In genomic region chr2:69272803-69273471, GRCh38 we compare ENCODE assay signal across 1 cellular context.
TF ChIP-seq lines count a peak whose summit lies in the region.

No MANE protein-coding gene starts in this region.

TF ChIP-seq in HepG2, 621 proteins besides CTCF, POLR2A, EP300 and RAD21 (continued from another document and continues in another):
- TF ChIP-seq HIC2 (CRISPR knock-in tag; IDR thresholded peaks at IDR 0.05; ENCODE audit: low read depth) = peak; percentile 40; the same call in 1 of the 2 replicates
- peak; percentile 71 for TF ChIP-seq ARID5B (CRISPR knock-in tag; IDR thresholded peaks at IDR 0.05)
- peak; percentile 83; the same call in 1 of the 2 replicates for TF ChIP-seq TSC22D2 (CRISPR knock-in tag; IDR thresholded peaks at IDR 0.05; ENCODE audit: borderline replicate concordance)
- peak; percentile 61 for TF ChIP-seq MAFF (IDR thresholded peaks at IDR 0.05; ENCODE audit: low read depth, low read length)
- peak; percentile 61; the same call in 1 of the 2 replicates for TF ChIP-seq ZNF891 (CRISPR knock-in tag; IDR thresholded peaks at IDR 0.05)
- peak; percentile 64; the same call in 1 of the 2 replicates for TF ChIP-seq PPARG (CRISPR knock-in tag; conservative IDR thresholded peaks at IDR 0.05)
- TF ChIP-seq IKZF5 (CRISPR knock-in tag; IDR thresholded peaks at IDR 0.05) = 0 out of 2 replicates have a peak, but pooled peaks have one; percentile 32
- TF ChIP-seq IRF2 (CRISPR knock-in tag; IDR thresholded peaks at IDR 0.05) = peak; percentile 58; the same call in 1 of the 2 replicates
- TF ChIP-seq ZBTB26 (CRISPR knock-in tag; IDR thresholded peaks at IDR 0.05; ENCODE audit: borderline replicate concordance) = peak; percentile 76; the same call in 1 of the 2 replicates
- no peak for TF ChIP-seq HMGXB3 (CRISPR knock-in tag; IDR thresholded peaks at IDR 0.05; ENCODE audit: borderline replicate concordance)
- TF ChIP-seq, protein P1, sequence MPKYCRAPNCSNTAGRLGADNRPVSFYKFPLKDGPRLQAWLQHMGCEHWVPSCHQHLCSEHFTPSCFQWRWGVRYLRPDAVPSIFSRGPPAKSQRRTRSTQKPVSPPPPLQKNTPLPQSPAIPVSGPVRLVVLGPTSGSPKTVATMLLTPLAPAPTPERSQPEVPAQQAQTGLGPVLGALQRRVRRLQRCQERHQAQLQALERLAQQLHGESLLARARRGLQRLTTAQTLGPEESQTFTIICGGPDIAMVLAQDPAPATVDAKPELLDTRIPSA (CRISPR knock-in tag; IDR thresholded peaks at IDR 0.05; ENCODE audit: borderline replicate concordance) = no peak
- TF ChIP-seq ZNF772 (CRISPR knock-in tag; IDR thresholded peaks at IDR 0.05) = peak; percentile 76; the same call in 1 of the 2 replicates
- peak; percentile 59 for TF ChIP-seq ZBTB20 (CRISPR knock-in tag; IDR thresholded peaks at IDR 0.05; ENCODE audit: borderline replicate concordance, low read depth)
- no peak for TF ChIP-seq MTA3 (CRISPR knock-in tag; IDR thresholded peaks at IDR 0.05)
- TF ChIP-seq TFAP4 (IDR thresholded peaks at IDR 0.05; ENCODE audit: borderline replicate concordance, low read depth) = peak; percentile 33; the same call in 1 of the 2 replicates
- TF ChIP-seq SMAD3 (CRISPR knock-in tag; IDR thresholded peaks at IDR 0.05) = 0 out of 2 replicates have a peak, but pooled peaks have one; percentile 53
- TF ChIP-seq ZNF576 (CRISPR knock-in tag; IDR thresholded peaks at IDR 0.05) = 0 out of 2 replicates have a peak, but pooled peaks have one; percentile 29
- TF ChIP-seq CHD2 (IDR thresholded peaks at IDR 0.05; ENCODE audit: low read depth, low read length) = 0 out of 2 replicates have a peak, but pooled peaks have one; percentile 29
- peak; percentile 50; the same call in 1 of the 2 replicates for TF ChIP-seq ZNF136 (CRISPR knock-in tag; IDR thresholded peaks at IDR 0.05; ENCODE audit: low read depth)
- TF ChIP-seq ISL2 (CRISPR knock-in tag; IDR thresholded peaks at IDR 0.05) = peak; percentile 41; the same call in 1 of the 2 replicates
- no peak for TF ChIP-seq CREB1 (IDR thresholded peaks at IDR 0.05)
- no peak for TF ChIP-seq CREB1 (CRISPR knock-in tag; IDR thresholded peaks at IDR 0.05)
- peak; percentile 76; the same call in 1 of the 2 replicates for TF ChIP-seq ZBED4 (CRISPR knock-in tag; IDR thresholded peaks at IDR 0.05; ENCODE audit: borderline replicate concordance)
- TF ChIP-seq SALL1 (CRISPR knock-in tag; IDR thresholded peaks at IDR 0.05) = peak; percentile 93
- TF ChIP-seq, protein P2, sequence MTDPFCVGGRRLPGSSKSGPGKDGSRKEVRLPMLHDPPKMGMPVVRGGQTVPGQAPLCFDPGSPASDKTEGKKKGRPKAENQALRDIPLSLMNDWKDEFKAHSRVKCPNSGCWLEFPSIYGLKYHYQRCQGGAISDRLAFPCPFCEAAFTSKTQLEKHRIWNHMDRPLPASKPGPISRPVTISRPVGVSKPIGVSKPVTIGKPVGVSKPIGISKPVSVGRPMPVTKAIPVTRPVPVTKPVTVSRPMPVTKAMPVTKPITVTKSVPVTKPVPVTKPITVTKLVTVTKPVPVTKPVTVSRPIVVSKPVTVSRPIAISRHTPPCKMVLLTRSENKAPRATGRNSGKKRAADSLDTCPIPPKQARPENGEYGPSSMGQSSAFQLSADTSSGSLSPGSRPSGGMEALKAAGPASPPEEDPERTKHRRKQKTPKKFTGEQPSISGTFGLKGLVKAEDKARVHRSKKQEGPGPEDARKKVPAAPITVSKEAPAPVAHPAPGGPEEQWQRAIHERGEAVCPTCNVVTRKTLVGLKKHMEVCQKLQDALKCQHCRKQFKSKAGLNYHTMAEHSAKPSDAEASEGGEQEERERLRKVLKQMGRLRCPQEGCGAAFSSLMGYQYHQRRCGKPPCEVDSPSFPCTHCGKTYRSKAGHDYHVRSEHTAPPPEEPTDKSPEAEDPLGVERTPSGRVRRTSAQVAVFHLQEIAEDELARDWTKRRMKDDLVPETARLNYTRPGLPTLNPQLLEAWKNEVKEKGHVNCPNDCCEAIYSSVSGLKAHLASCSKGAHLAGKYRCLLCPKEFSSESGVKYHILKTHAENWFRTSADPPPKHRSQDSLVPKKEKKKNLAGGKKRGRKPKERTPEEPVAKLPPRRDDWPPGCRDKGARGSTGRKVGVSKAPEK (CRISPR knock-in tag; IDR thresholded peaks at IDR 0.05; ENCODE audit: borderline replicate concordance) = 0 out of 2 replicates have a peak, but pooled peaks have one; percentile 49
- no peak; the same call in 1 of the 2 replicates for TF ChIP-seq ZSCAN25 (CRISPR knock-in tag; IDR thresholded peaks at IDR 0.05)
- TF ChIP-seq RARA (CRISPR knock-in tag; IDR thresholded peaks at IDR 0.05) = 0 out of 2 replicates have a peak, but pooled peaks have one; percentile 19
